ENCODE assay signal across 7 cellular contexts in the genomic region with DNA sequence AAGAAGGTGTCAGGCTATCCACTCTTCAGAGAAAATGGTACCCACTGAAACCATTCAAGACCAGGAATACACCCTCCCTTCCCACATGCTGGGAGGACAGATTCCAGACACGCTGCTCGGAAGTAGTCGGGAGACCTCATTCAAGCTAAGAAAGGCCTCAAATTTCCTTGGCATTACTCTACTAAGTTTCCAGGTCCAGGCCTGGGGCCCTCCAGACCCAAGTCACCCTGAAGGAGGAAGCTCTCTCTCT. TPM values are rescaled to one million over a fixed set of nuclear protein-coding genes. Genes with fewer than 3 reads are reported as not detected.
DNase-seq lines count a peak whose midpoint lies in the region; ATAC-seq and TF ChIP-seq lines count a peak whose summit lies in the region.

No MANE protein-coding gene starts in this region.

- H3K4me1 ChIP-seq in GM23248 (ENCODE audit: insufficient read depth) (peaks cover 60% of the 10 kb centered on the region), RWPE2 (ENCODE audit: insufficient read depth, poor library complexity, severe bottlenecking) (peaks cover 80% of the 10 kb centered on the region), gastroesophageal sphincter (peaks cover 13 to 94% (median 78%) of the 10 kb centered on the region in 3 donors), rectal smooth muscle tissue (ENCODE audit: control insufficient read depth, insufficient read depth, low read length) (peaks cover 60% of the 10 kb centered on the region)

- H3K4me2 ChIP-seq in GM23248 (ENCODE audit: unreplicated experiment): peak overlapping the region; percentile 38

- H2AFZ ChIP-seq in GM23248: no peak overlapping the region

- H3K9me2 ChIP-seq in GM23248 (ENCODE audit: insufficient read depth): no peaks in the 10 kb centered on the region

- TF ChIP-seq EP300 in gastroesophageal sphincter (IDR thresholded peaks at IDR 0.05): no peak

- H3K27me3 ChIP-seq in GM23248 (replicated peaks; ENCODE audit: insufficient read depth) (no peaks in the 10 kb centered on the region), RWPE2 (ENCODE audit: insufficient read depth, poor library complexity, severe bottlenecking) (no peaks in the 10 kb centered on the region), gastroesophageal sphincter (no peaks in the 10 kb centered on the region), rectal smooth muscle tissue (ENCODE audit: control insufficient read depth, insufficient read depth, low read length) (no peaks in the 10 kb centered on the region)

- peaks cover 67% of the 10 kb centered on the region for H3F3A ChIP-seq in GM23248 (ENCODE audit: insufficient read depth)

- TF ChIP-seq CTCF in RWPE2 (IDR thresholded peaks at IDR 0.05; ENCODE audit: poor library complexity, severe bottlenecking) (no peak), gastroesophageal sphincter (IDR thresholded peaks at IDR 0.05) (no peak)

- H3K4me3 ChIP-seq in GM23248 (no peak overlapping the region), RWPE2 (ENCODE audit: severe bottlenecking) (no peak overlapping the region), gastroesophageal sphincter (peak overlapping the region in 1 of 2 donors; percentile 23), rectal smooth muscle tissue (ENCODE audit: low read length) (no peak overlapping the region)

- H3K9ac ChIP-seq in GM23248: peak overlapping the region; percentile 39
- no peak overlapping the region for H3K9ac ChIP-seq in rectal smooth muscle tissue (ENCODE audit: low read length)

- H3K27ac ChIP-seq in GM23248 (peak overlapping the region; percentile 98), RWPE2 (ENCODE audit: poor library complexity, severe bottlenecking) (peak overlapping the region; percentile 100), gastroesophageal sphincter (peak overlapping the region in 3 of 4 donors; percentile 88 to 97 (median 90)), rectal smooth muscle tissue (ENCODE audit: low read depth, low read length) (peak overlapping the region; percentile 27)

- peaks cover 90% of the 10 kb centered on the region for H3K79me2 ChIP-seq in GM23248 (ENCODE audit: insufficient read depth)

- DNase-seq in GM23248: no peak
- no peak for DNase-seq in RWPE2 (ENCODE audit: low spot score)
- DNase-seq in MV-4-11 (lab: John Stamatoyannopoulos, UW): no peak
- no peak for DNase-seq in retina

- in situ Hi-C loops in GM23248 (cut with MboI): loop anchor here (10.0 kb wide), 1 partner anchor 47 kb away; no protein-coding TSS in a partner anchor

- H3K9me3 ChIP-seq in GM23248 (ENCODE audit: low read depth) (no peaks in the 10 kb centered on the region), RWPE2 (ENCODE audit: severe bottlenecking) (no peaks in the 10 kb centered on the region), gastroesophageal sphincter (no peaks in the 10 kb centered on the region)

- H3K36me3 ChIP-seq in GM23248 (ENCODE audit: low read depth) (no peaks in the 10 kb centered on the region), RWPE2 (ENCODE audit: low read depth) (peaks cover 59% of the 10 kb centered on the region), gastroesophageal sphincter (peaks cover 0 to 25% of the 10 kb centered on the region in 2 donors), rectal smooth muscle tissue (ENCODE audit: control insufficient read depth, insufficient read depth, low read length) (peaks cover 6% of the 10 kb centered on the region)

- 33 to 53% methylated on average over 3 of the region's 3 CpGs for WGBS in GM23248 (ENCODE audit: low coverage in 1 of 2, low lambda C conversion rate in 2 of 2, missing lambda C conversion rate in 2 of 2), 2 experiments
- WGBS in gastroesophageal sphincter (ENCODE audit: low coverage in 1 of 2), 2 donors: 10% methylated on average over 2 of the region's 3 CpGs; no CpG with 5 or more reads in 1 of the 2 donors

- no peak for TF ChIP-seq POLR2A in gastroesophageal sphincter (IDR thresholded peaks at IDR 0.05)

- no peaks in the 10 kb centered on the region for H4K20me1 ChIP-seq in GM23248 (ENCODE audit: insufficient read depth)

- ATAC-seq in RWPE2 (ENCODE audit: low read depth) (no peak), gastroesophageal sphincter (no peak), HG03442 (IDR thresholded peaks at IDR 0.05; ENCODE audit: unreplicated experiment) (no peak)

RNA-seq across cellular contexts. Expression of a gene that starts 27.1 kb away (rescaled TPM):
- total RNA-seq in GM23248 (2014; rRNA removed; shearing (Covaris generic)): 4,120 and 4,786 TPM in 2 replicates
- 1,272 and 1,276 TPM in 2 replicates for polyA plus RNA-seq in GM23248 (2016; fragmentation: Nextera tagmentation; extraction: Ambion mirVana)
- total RNA-seq in gastroesophageal sphincter: 1,000 to 10,000 TPM; 1,730 to 2,825 (median 2,260) TPM

RNA-seq across cellular contexts. Expression of a gene that starts 33.5 kb away (rescaled TPM):
- total RNA-seq in GM23248 (2014; rRNA removed; shearing (Covaris generic)): 74.8 and 79.7 TPM in 2 replicates
- polyA plus RNA-seq in GM23248 (2016; fragmentation: Nextera tagmentation; extraction: Ambion mirVana): 24.2 and 24.5 TPM in 2 replicates
- total RNA-seq in gastroesophageal sphincter: 10 to 100 TPM; 39.3 to 82.2 (median 56.0) TPM

RNA-seq across cellular contexts. Expression of a gene that starts 37.6 kb away (rescaled TPM):
- 63.7 and 87.2 TPM in 2 replicates for total RNA-seq in GM23248 (2014; rRNA removed; shearing (Covaris generic))
- polyA plus RNA-seq in GM23248 (2016; fragmentation: Nextera tagmentation; extraction: Ambion mirVana): 134 and 135 TPM in 2 replicates
- 10 to 100 TPM; 43.2 to 80.4 (median 59.4) TPM for total RNA-seq in gastroesophageal sphincter

Comparison
In these comparisons a context has a peak if more than half of its experiments do, and no peak if none do; other contexts are left out.
1. H3K27ac ChIP-seq: peak in every context shown above with its lines; median percentile 100 in RWPE2; 98 in GM23248; 90 in gastroesophageal sphincter; 27 in rectal smooth muscle tissue.